ENCODE assay signal across 16 cellular contexts in genomic region chr10:102763037-102763607, GRCh38. TPM values are rescaled to one million over a fixed set of nuclear protein-coding genes. Genes with fewer than 3 reads are reported as not detected.
A peak's percentile ranks its signal among the peaks of the same experiment; 100 is the strongest.
DNase-seq lines count a peak whose midpoint lies in the region; ATAC-seq and TF ChIP-seq lines count a peak whose summit lies in the region.
"Had no signal": no experiment of that assay in that cellular context is flagged by ENCODE, and none has a peak within 500 bp of the region (broad histone marks: within the 10 kb centered on the region; RNA-seq: fewer than 3 reads in every experiment).

No MANE protein-coding gene starts in this region.

- H3K27ac ChIP-seq in coronary artery (peak overlapping the region; percentile 48 to 69), thyroid gland (peak overlapping the region; percentile 3 to 53 (median 13))

- no peaks in the 10 kb centered on the region for H3K36me3 ChIP-seq in thyroid gland
- H3K36me3 ChIP-seq: BE2C had no signal

- peaks cover 76 to 82% of the 10 kb centered on the region in 2 donors for H3K4me1 ChIP-seq in thyroid gland

- no peaks in the 10 kb centered on the region for H3K27me3 ChIP-seq in thyroid gland
- H3K27me3 ChIP-seq: BE2C, MG63 had no signal

- DNase-seq in NCI-H2171 treated with DMSO at 0.1 percent for 48 hours (lab: John Stamatoyannopoulos, UW), result peak; percentile 45
- DNase-seq in NCI-H2171 (lab: John Stamatoyannopoulos, UW), result no peak
- DNase-seq in coronary artery (ENCODE audit: low spot score), result no peak
- no peak for DNase-seq in left lobe of liver (ENCODE audit: low spot score)
- peak; percentile 38 to 40 for DNase-seq in thyroid gland
- DNase-seq in DMS79 treated with DMSO at 0.1 percent for 48 hours (lab: John Stamatoyannopoulos, UW), result no peak
- no peak for DNase-seq in effector CD4-positive, alpha-beta T cell
- DNase-seq in activated gamma-delta T cell treated with Interleukin-2 at 50 U/mL for 16 hours, result no peak
- DNase-seq: activated CD8-positive, alpha-beta memory T cell treated with anti-CD3 and anti-CD28 coated beads for 24 hours; BE2C; MG63; NCI-H1694; NK-92 treated with Interleukin-12 subunit alpha and Interleukin-12 subunit beta, amount 100 ng/mL, for 24 hours; small intestine; stimulated activated CD4-positive, alpha-beta T cell treated with anti-CD3 and anti-CD28 coated beads, Interleukin-4, amount 100 ng/mL, for 24 hours; T-helper 1 cell had no signal

- intact Hi-C loops in thyroid gland (cut with DNase I), result no loop called here

- no peaks in the 10 kb centered on the region for H3K9me3 ChIP-seq in thyroid gland
- H3K9me3 ChIP-seq: BE2C, MG63 had no signal

- no peak for TF ChIP-seq POLR2A in thyroid gland (IDR thresholded peaks at IDR 0.05)

- H3K4me3 ChIP-seq in coronary artery (no peak overlapping the region), thyroid gland (replicated peaks in 1 of 3) (no peak overlapping the region)
- H3K4me3 ChIP-seq: MG63 had no signal

- WGBS in thyroid gland, 2 donors, result 77 to 80% methylated on average over 7 of the region's 7 CpGs

- ATAC-seq in left lobe of liver, result peak; percentile 9

- TF ChIP-seq CTCF in coronary artery (IDR thresholded peaks at IDR 0.05) (no peak), thyroid gland (IDR thresholded peaks at IDR 0.05) (no peak)

RNA-seq across cellular contexts. Expression of gene WBP1L, which starts 19.4 kb away (rescaled TPM):
- total RNA-seq in left lobe of liver (33.0 TPM), thyroid gland (100 to 1,000 TPM; 194 to 384 (median 314) TPM)

RNA-seq across cellular contexts. Expression of gene SFXN2, which starts 48.7 kb away (rescaled TPM):
- total RNA-seq in left lobe of liver, result 25.5 TPM
- 10 to 100 TPM in 3 of 4 donors, 1 to 10 TPM in 1; 5.1 to 38.4 (median 20.9) TPM for total RNA-seq in thyroid gland

RNA-seq across cellular contexts. Expression of gene ARL3, which starts 48.9 kb away (rescaled TPM):
- 2.5 TPM for total RNA-seq in left lobe of liver
- 10 to 100 TPM in 2 of 4 donors, 1 to 10 TPM in 2; 6.6 to 13.4 (median 10.2) TPM for total RNA-seq in thyroid gland

Comparison
In these comparisons a context has a peak if more than half of its experiments do, and no peak if none do; other contexts are left out.
1. DNase-seq: peak in NCI-H2171 treated with DMSO at 0.1 percent for 48 hours (single experiment) and thyroid gland (2 of 2); none in NCI-H2171 (single experiment), coronary artery (single experiment), left lobe of liver (single experiment), DMS79 treated with DMSO at 0.1 percent for 48 hours (single experiment), effector CD4-positive, alpha-beta T cell (single experiment) and activated gamma-delta T cell treated with Interleukin-2 at 50 U/mL for 16 hours (single experiment).